Comparison of ENCODE assay signal across 25 cellular contexts in the genomic region with DNA sequence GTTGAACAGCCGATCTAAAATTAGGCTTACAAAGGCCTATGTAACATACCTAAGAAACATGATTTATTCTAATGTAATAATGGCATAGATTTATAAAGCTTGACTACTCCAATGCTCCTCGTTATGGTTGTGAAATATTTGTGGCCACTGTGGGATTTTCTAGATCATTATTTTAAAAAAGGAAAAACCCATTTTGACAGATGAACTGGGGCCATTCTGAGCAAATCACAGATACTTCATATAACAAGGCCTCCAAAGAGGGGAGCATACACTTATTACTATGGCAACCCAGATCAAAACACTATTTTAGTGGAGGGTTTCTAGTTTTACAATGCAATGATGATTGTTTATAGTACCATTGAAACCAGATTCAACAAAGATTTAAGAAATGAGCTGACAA.
DNase-seq lines count a peak whose midpoint lies in the region; ATAC-seq, FAIRE-seq and TF ChIP-seq lines count a peak whose summit lies in the region.
"Had no signal": no experiment of that assay in that cellular context is flagged by ENCODE, and none has a peak within 500 bp of the region (broad histone marks: within the 10 kb centered on the region; RNA-seq: fewer than 3 reads in every experiment).

No MANE protein-coding gene starts in this region.

- peak overlapping the region; percentile 16 for H3K27ac Mint-ChIP-seq in activated CD4-positive, alpha-beta T cell treated with anti-CD3 and anti-CD28 coated beads, Interleukin-2, amount 10 ng/mL, durations not matched to agents 7 days and 5 days
- H3K27ac Mint-ChIP-seq: CD14-positive monocyte; CD4-positive, alpha-beta memory T cell; CD4-positive, CD25-positive, alpha-beta regulatory T cell had no signal

- TF ChIP-seq POLR2A in GM12878 (IDR thresholded peaks at IDR 0.05; ENCODE audit: low read depth, low read length) = no peak

- TF ChIP-seq RAD21 in GM12878 (IDR thresholded peaks at IDR 0.05; ENCODE audit: insufficient read depth, low read depth, low read length) = no peak

- no peaks in the 10 kb centered on the region for H3K79me2 ChIP-seq in GM12878 (ENCODE audit: control insufficient read depth, insufficient read depth, low read length)

- SMC1A ChIA-PET in GM12878 (lab: Charles Lee; ENCODE audit: uncharacterized antibody, unreplicated experiment) = interaction anchor here (1.1 kb wide), 1 partner anchor 23 kb away, joined by 3 read pairs; no protein-coding TSS in a partner anchor

- H3K27me3 ChIP-seq in GM12878 (replicated peaks in 1 of 2; ENCODE audit: control insufficient read depth in 2 of 2, insufficient read depth in 2 of 2, low read length in 1 of 2) = no peaks in the 10 kb centered on the region
- H3K27me3 ChIP-seq: BE2C, BLaER1 had no signal

- in situ Hi-C loops in GM12878 (cut with MboI) = no loop called here

- RAD21 ChIA-PET in GM12878 (lab: Charles Lee; ENCODE audit: unreplicated experiment) = interaction anchor here (1.0 kb wide), 2 partner anchors 15 to 134 kb away, joined by 3 to 4 read pairs; no protein-coding TSS in a partner anchor

- H3K9me3 ChIP-seq in GM12878 (replicated peaks; ENCODE audit: control insufficient read depth, insufficient read depth, low read length) = no peaks in the 10 kb centered on the region
- H3K9me3 ChIP-seq: BE2C, BLaER1 had no signal

- peaks cover 3% of the 10 kb centered on the region for H3K27me3 Mint-ChIP-seq in activated CD4-positive, alpha-beta T cell treated with anti-CD3 and anti-CD28 coated beads, Interleukin-2, amount 10 ng/mL, durations not matched to agents 7 days and 5 days
- H3K27me3 Mint-ChIP-seq: CD4-positive, alpha-beta memory T cell; CD4-positive, CD25-positive, alpha-beta regulatory T cell had no signal

- H3K4me3 Mint-ChIP-seq in activated CD4-positive, alpha-beta T cell treated with anti-CD3 and anti-CD28 coated beads, Interleukin-2, amount 10 ng/mL, durations not matched to agents 7 days and 5 days = no peak overlapping the region
- H3K4me3 Mint-ChIP-seq: CD14-positive monocyte; CD4-positive, alpha-beta memory T cell; CD4-positive, CD25-positive, alpha-beta regulatory T cell; CD8-positive, alpha-beta memory T cell had no signal

- ATAC-seq in GM12878 = peak; percentile 54

- POLR2A ChIA-PET in activated CD4-positive, alpha-beta T cell treated with anti-CD3 and anti-CD28 coated beads, Interleukin-2, amount 10 ng/mL, durations not matched to agents 7 days and 5 days (lab: Charles Lee) = no interaction called here
- POLR2A ChIA-PET in GM12878 (lab: Charles Lee) = no interaction called here

- H2AFZ ChIP-seq in GM12878 (ENCODE audit: control insufficient read depth, low read depth, low read length) = no peak overlapping the region

- intact Hi-C loops in GM12878 (cut with micrococcal nuclease; ENCODE audit: unreplicated experiment) = no loop called here

- DNase-seq in NCI-H2227 (lab: John Stamatoyannopoulos, UW; ENCODE audit: unreplicated experiment) (peak; percentile 5), NCI-H2227 treated with DMSO at 0.1 percent for 48 hours (lab: John Stamatoyannopoulos, UW) (no peak), GM12878 (ENCODE audit: low read depth, low spot score) (no peak), cortex of kidney (lab: John Stamatoyannopoulos, UW) (no peak)
- DNase-seq in activated CD4-positive, alpha-beta T cell treated with anti-CD3 and anti-CD28 coated beads, Interleukin-2, amount 10 ng/mL, durations not matched to agents 7 days and 5 days = no peak
- no peak for DNase-seq in activated CD4-positive, alpha-beta T cell treated with anti-CD3 and anti-CD28 coated beads, Interleukin-2, amount 50 U/mL, for 4 hours
- DNase-seq: 8988T; ACHN; BE2C; C1 segment of cervical spinal cord; CD4-positive, alpha-beta memory T cell; CD4-positive, CD25-positive, alpha-beta regulatory T cell; CD8-positive, alpha-beta memory T cell; COR-L47; DMS 273 treated with DMSO at 0.1 percent for 48 hours; DMS153; DMS79; DND-41; EL; GDM1 had no signal

- no peaks in the 10 kb centered on the region for H3K9me3 Mint-ChIP-seq in activated CD4-positive, alpha-beta T cell treated with anti-CD3 and anti-CD28 coated beads, Interleukin-2, amount 10 ng/mL, durations not matched to agents 7 days and 5 days
- H3K9me3 Mint-ChIP-seq: CD14-positive monocyte had no signal

- 31% methylated on average over 2 of the region's 2 CpGs for WGBS in GM12878 (ENCODE audit: insufficient coverage, insufficient replicate concordance, low lambda C conversion rate, missing lambda C conversion rate)

- H3K4me1 Mint-ChIP-seq in activated CD4-positive, alpha-beta T cell treated with anti-CD3 and anti-CD28 coated beads, Interleukin-2, amount 10 ng/mL, durations not matched to agents 7 days and 5 days = peaks cover 14% of the 10 kb centered on the region

- TF ChIP-seq CTCF in GM12878 (IDR thresholded peaks at IDR 0.05 in 2 of 3, conservative IDR thresholded peaks at IDR 0.05 in 1 of 3; ENCODE audit: control insufficient read depth in 2 of 3, extremely low read depth in 1 of 3, insufficient read depth in 1 of 3, low read depth in 3 of 3, low read length in 3 of 3) = no peak

- H3K27ac ChIP-seq in GM12878 (ENCODE audit: control insufficient read depth, insufficient read depth) = no peak overlapping the region
- H3K27ac ChIP-seq: BLaER1 had no signal

- FAIRE-seq in GM12878 (lab: Jason Lieb, UNC) = no peak
- FAIRE-seq: A204.1, GM12891, GM19239 had no signal

- H3K36me3 Mint-ChIP-seq in activated CD4-positive, alpha-beta T cell treated with anti-CD3 and anti-CD28 coated beads, Interleukin-2, amount 10 ng/mL, durations not matched to agents 7 days and 5 days (ENCODE audit: low read depth) = no peaks in the 10 kb centered on the region
- H3K36me3 Mint-ChIP-seq: CD14-positive monocyte; CD4-positive, alpha-beta memory T cell; CD4-positive, CD25-positive, alpha-beta regulatory T cell; CD8-positive, alpha-beta memory T cell had no signal

- H3K4me3 ChIP-seq in GM12878 = no peak overlapping the region
- H3K4me3 ChIP-seq: BLaER1 had no signal

- no TSS peak for BruUV-seq in GM12878 (replicated peaks; lab: Mats Ljungman, UMichigan)

- no peak overlapping the region for H3K9ac ChIP-seq in GM12878 (ENCODE audit: control insufficient read depth, insufficient read depth, low read length)
- H3K9ac ChIP-seq: BLaER1 had no signal

- CTCF ChIA-PET in activated CD4-positive, alpha-beta T cell treated with anti-CD3 and anti-CD28 coated beads, Interleukin-2, amount 10 ng/mL, durations not matched to agents 7 days and 5 days (lab: Charles Lee) = interaction anchor here (1.2 kb wide), 1 partner anchor 13 kb away, joined by 3 read pairs; no protein-coding TSS in a partner anchor
- CTCF ChIA-PET in GM12878 (lab: Yijun Ruan, JAX) = no interaction called here

- 0 out of 2 replicates have a peak, but pooled peaks cover 3% of the 10 kb centered on the region for H3K4me1 ChIP-seq in GM12878 (ENCODE audit: control insufficient read depth, insufficient read depth, low read length)
- H3K4me1 ChIP-seq: BE2C had no signal

- H4K20me1 ChIP-seq in GM12878 (ENCODE audit: control insufficient read depth, insufficient read depth) = no peaks in the 10 kb centered on the region
- H4K20me1 ChIP-seq: BLaER1 had no signal

- TF ChIP-seq EP300 in GM12878 (IDR thresholded peaks at IDR 0.05; ENCODE audit: borderline replicate concordance in 1 of 2, control insufficient read depth in 1 of 2, low read depth in 2 of 2, low read length in 2 of 2) = no peak

- no peaks in the 10 kb centered on the region for H3K36me3 ChIP-seq in GM12878 (ENCODE audit: control insufficient read depth in 2 of 2, insufficient read depth in 2 of 2, low read length in 1 of 2)
- H3K36me3 ChIP-seq: BE2C, BLaER1 had no signal

- no peak overlapping the region for H3K4me2 ChIP-seq in GM12878 (ENCODE audit: control insufficient read depth, insufficient read depth)

TF ChIP-seq in GM12878, 131 proteins besides CTCF, POLR2A, EP300 and RAD21 (continues in another document):
- TF ChIP-seq SIN3A (IDR thresholded peaks at IDR 0.05; ENCODE audit: low read depth, low read length) = no peak
- TF ChIP-seq BACH1 (IDR thresholded peaks at IDR 0.05; ENCODE audit: borderline replicate concordance) = no peak
- no peak for TF ChIP-seq SMC3 (IDR thresholded peaks at IDR 0.05; ENCODE audit: borderline replicate concordance, low read length)
- TF ChIP-seq, protein P1, sequence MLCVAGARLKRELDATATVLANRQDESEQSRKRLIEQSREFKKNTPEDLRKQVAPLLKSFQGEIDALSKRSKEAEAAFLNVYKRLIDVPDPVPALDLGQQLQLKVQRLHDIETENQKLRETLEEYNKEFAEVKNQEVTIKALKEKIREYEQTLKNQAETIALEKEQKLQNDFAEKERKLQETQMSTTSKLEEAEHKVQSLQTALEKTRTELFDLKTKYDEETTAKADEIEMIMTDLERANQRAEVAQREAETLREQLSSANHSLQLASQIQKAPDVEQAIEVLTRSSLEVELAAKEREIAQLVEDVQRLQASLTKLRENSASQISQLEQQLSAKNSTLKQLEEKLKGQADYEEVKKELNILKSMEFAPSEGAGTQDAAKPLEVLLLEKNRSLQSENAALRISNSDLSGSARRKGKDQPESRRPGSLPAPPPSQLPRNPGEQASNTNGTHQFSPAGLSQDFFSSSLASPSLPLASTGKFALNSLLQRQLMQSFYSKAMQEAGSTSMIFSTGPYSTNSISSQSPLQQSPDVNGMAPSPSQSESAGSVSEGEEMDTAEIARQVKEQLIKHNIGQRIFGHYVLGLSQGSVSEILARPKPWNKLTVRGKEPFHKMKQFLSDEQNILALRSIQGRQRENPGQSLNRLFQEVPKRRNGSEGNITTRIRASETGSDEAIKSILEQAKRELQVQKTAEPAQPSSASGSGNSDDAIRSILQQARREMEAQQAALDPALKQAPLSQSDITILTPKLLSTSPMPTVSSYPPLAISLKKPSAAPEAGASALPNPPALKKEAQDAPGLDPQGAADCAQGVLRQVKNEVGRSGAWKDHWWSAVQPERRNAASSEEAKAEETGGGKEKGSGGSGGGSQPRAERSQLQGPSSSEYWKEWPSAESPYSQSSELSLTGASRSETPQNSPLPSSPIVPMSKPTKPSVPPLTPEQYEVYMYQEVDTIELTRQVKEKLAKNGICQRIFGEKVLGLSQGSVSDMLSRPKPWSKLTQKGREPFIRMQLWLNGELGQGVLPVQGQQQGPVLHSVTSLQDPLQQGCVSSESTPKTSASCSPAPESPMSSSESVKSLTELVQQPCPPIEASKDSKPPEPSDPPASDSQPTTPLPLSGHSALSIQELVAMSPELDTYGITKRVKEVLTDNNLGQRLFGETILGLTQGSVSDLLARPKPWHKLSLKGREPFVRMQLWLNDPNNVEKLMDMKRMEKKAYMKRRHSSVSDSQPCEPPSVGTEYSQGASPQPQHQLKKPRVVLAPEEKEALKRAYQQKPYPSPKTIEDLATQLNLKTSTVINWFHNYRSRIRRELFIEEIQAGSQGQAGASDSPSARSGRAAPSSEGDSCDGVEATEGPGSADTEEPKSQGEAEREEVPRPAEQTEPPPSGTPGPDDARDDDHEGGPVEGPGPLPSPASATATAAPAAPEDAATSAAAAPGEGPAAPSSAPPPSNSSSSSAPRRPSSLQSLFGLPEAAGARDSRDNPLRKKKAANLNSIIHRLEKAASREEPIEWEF (IDR thresholded peaks at IDR 0.05; ENCODE audit: insufficient replicate concordance, low read depth, low read length) = peak; percentile 26
